ENCODE assay signal across 9 cellular contexts in genomic region chr3:172135766-172136729, GRCh38.
DNase-seq lines count a peak whose midpoint lies in the region; FAIRE-seq and TF ChIP-seq lines count a peak whose summit lies in the region.
"Had no signal": no experiment of that assay in that cellular context is flagged by ENCODE, and none has a peak within 500 bp of the region (broad histone marks: within the 10 kb centered on the region; RNA-seq: fewer than 3 reads in every experiment).

No MANE protein-coding gene starts in this region.

- H3K27ac ChIP-seq in OCI-LY7 (ENCODE audit: low read depth, low read length, poor library complexity, severe bottlenecking) = no peak overlapping the region
- peak overlapping the region; percentile 99 for H3K27ac ChIP-seq in endothelial cell of umbilical vein (ENCODE audit: insufficient read depth, low read depth, low read length)
- peak overlapping the region; percentile 92 for H3K27ac ChIP-seq in osteoblast (ENCODE audit: low read depth, low read length)

- no peaks in the 10 kb centered on the region for H4K20me1 ChIP-seq in OCI-LY7 (ENCODE audit: insufficient read depth, low read length)
- H4K20me1 ChIP-seq in endothelial cell of umbilical vein (replicated peaks; ENCODE audit: control insufficient read depth, extremely low read depth, insufficient read depth, low read length) = no peaks in the 10 kb centered on the region
- peaks cover 3% of the 10 kb centered on the region for H4K20me1 ChIP-seq in osteoblast (ENCODE audit: insufficient read depth, low read length)

- TF ChIP-seq CTCF in Calu3 (IDR thresholded peaks at IDR 0.05; ENCODE audit: unreplicated experiment) (no peak), OCI-LY7 (conservative IDR thresholded peaks at IDR 0.05; ENCODE audit: low read length) (no peak), endothelial cell of umbilical vein (IDR thresholded peaks at IDR 0.05; ENCODE audit: extremely low read depth in 1 of 2, insufficient read depth in 1 of 2, low read depth in 1 of 2, low read length in 2 of 2) (no peak), osteoblast (IDR thresholded peaks at IDR 0.05; ENCODE audit: extremely low read depth, low read depth, low read length) (no peak)

- H3K79me2 ChIP-seq in OCI-LY7 (ENCODE audit: insufficient read depth, low read depth, low read length) = no peaks in the 10 kb centered on the region
- peaks cover 60% of the 10 kb centered on the region for H3K79me2 ChIP-seq in endothelial cell of umbilical vein (ENCODE audit: control insufficient read depth, insufficient read depth, low read length)
- H3K79me2 ChIP-seq in osteoblast (ENCODE audit: insufficient read depth, low read length) = peaks cover 90% of the 10 kb centered on the region

- no peaks in the 10 kb centered on the region for H3K27me3 ChIP-seq in endothelial cell of umbilical vein (ENCODE audit: control insufficient read depth in 2 of 2, insufficient read depth in 2 of 2, low read length in 2 of 2)
- H3K27me3 ChIP-seq in osteoblast (ENCODE audit: insufficient read depth, low read length) = no peaks in the 10 kb centered on the region

- H3K27me3 Mint-ChIP-seq in Calu3 (ENCODE audit: unreplicated experiment) = no peaks in the 10 kb centered on the region

- intact Hi-C loops in Calu3 (cut with micrococcal nuclease; ENCODE audit: unreplicated experiment) (no loop called here), OCI-LY7 (cut with micrococcal nuclease; ENCODE audit: unreplicated experiment) (no loop called here), endothelial cell of umbilical vein (cut with micrococcal nuclease) (loop anchor here (5.0 kb wide), 1 partner anchor 181 kb away; no protein-coding TSS in a partner anchor)

- DNase-seq in Calu3 = no peak
- no peak for DNase-seq in OCI-LY7 (ENCODE audit: low spot score)
- DNase-seq in endothelial cell of umbilical vein (ENCODE audit: low read depth, low spot score) = peak; percentile 45
- DNase-seq in osteoblast (ENCODE audit: insufficient read length, low spot score, missing footprints) = no peak
- DNase-seq in pons (ENCODE audit: low spot score) = no peak
- DNase-seq in NCI-H1694 treated with DMSO at 0.1 percent for 48 hours (lab: John Stamatoyannopoulos, UW) = no peak
- DNase-seq in hepatic stellate cell (ENCODE audit: low spot score) = no peak
- DNase-seq in germinal center (ENCODE audit: low spot score) = no peak
- DNase-seq: aorta had no signal

- no peaks in the 10 kb centered on the region for H3K9me1 ChIP-seq in endothelial cell of umbilical vein (replicated peaks; ENCODE audit: control insufficient read depth, extremely low read depth, insufficient read depth, low read length)

- H3K9me3 Mint-ChIP-seq in Calu3 (ENCODE audit: low read depth, unreplicated experiment) = no peaks in the 10 kb centered on the region

- peak overlapping the region; percentile 27 for H3K4me3 Mint-ChIP-seq in Calu3 (ENCODE audit: low read depth, unreplicated experiment)

- H3K36me3 Mint-ChIP-seq in Calu3 (ENCODE audit: insufficient read depth, unreplicated experiment) = peaks cover 89% of the 10 kb centered on the region

- dilution Hi-C loops in endothelial cell of umbilical vein (cut with MboI; ENCODE audit: extremely low pct_ligation_motif_present, low sequenced_read_pairs) = no loop called here

- BruUV-seq in Calu3 (replicated peaks; lab: Mats Ljungman, UMichigan) = TSS peak; percentile 1
- TSS peak; percentile 15 for BruUV-seq in OCI-LY7 (replicated peaks; lab: Mats Ljungman, UMichigan)
- no TSS peak for BruUV-seq in endothelial cell of umbilical vein (replicated peaks; lab: Mats Ljungman, UMichigan)

- H3K4me1 Mint-ChIP-seq in Calu3 (ENCODE audit: low read depth, unreplicated experiment) = peaks cover 88% of the 10 kb centered on the region

- peak; percentile 49 for FAIRE-seq in endothelial cell of umbilical vein (lab: Jason Lieb, UNC)

- peak; percentile 34 for TF ChIP-seq POLR2A in endothelial cell of umbilical vein (IDR thresholded peaks at IDR 0.05; ENCODE audit: low read depth, low read length)

- H3K36me3 ChIP-seq in OCI-LY7 (ENCODE audit: insufficient read depth, low read length) = no peaks in the 10 kb centered on the region
- peaks cover 4 to 8% of the 10 kb centered on the region in 2 experiments for H3K36me3 ChIP-seq in endothelial cell of umbilical vein (ENCODE audit: control insufficient read depth in 2 of 2, extremely low read depth in 1 of 2, insufficient read depth in 2 of 2, low read length in 2 of 2)
- H3K36me3 ChIP-seq in osteoblast (ENCODE audit: insufficient read depth, low read length) = peaks cover 18% of the 10 kb centered on the region

- H3K9me3 ChIP-seq in OCI-LY7 (ENCODE audit: low read length) = no peaks in the 10 kb centered on the region
- no peaks in the 10 kb centered on the region for H3K9me3 ChIP-seq in endothelial cell of umbilical vein (replicated peaks; ENCODE audit: control insufficient read depth, insufficient read depth, low read length)
- H3K9me3 ChIP-seq in osteoblast (ENCODE audit: low read depth, low read length) = no peaks in the 10 kb centered on the region

- no peak overlapping the region for H3K4me2 ChIP-seq in OCI-LY7 (ENCODE audit: low read length)
- no peak overlapping the region for H3K4me2 ChIP-seq in endothelial cell of umbilical vein (ENCODE audit: insufficient read depth, low read length)
- H3K4me2 ChIP-seq in osteoblast (ENCODE audit: insufficient read depth, low read length) = peak overlapping the region; percentile 31

- CTCF ChIA-PET in Calu3 (lab: Charles Lee) (no interaction called here), OCI-LY7 (lab: Charles Lee; ENCODE audit: unreplicated experiment) (no interaction called here), endothelial cell of umbilical vein (lab: Charles Lee) (no interaction called here)

- H3K27ac Mint-ChIP-seq in Calu3 (ENCODE audit: unreplicated experiment) = peak overlapping the region; percentile 86

- no peak overlapping the region for H3K4me3 ChIP-seq in OCI-LY7 (ENCODE audit: low read depth, low read length, poor library complexity, severe bottlenecking)
- no peak overlapping the region for H3K4me3 ChIP-seq in endothelial cell of umbilical vein (replicated peaks in 1 of 3; ENCODE audit: insufficient read depth in 1 of 3, low read depth in 1 of 3, low read length in 3 of 3)
- H3K4me3 ChIP-seq in osteoblast (ENCODE audit: insufficient read depth, low read length) = no peak overlapping the region

- POLR2A ChIA-PET in OCI-LY7 (lab: Charles Lee) = interaction anchor here (0.7 kb wide), 1 partner anchor 11 kb away, joined by 3 read pairs; no protein-coding TSS in a partner anchor
- POLR2A ChIA-PET in endothelial cell of umbilical vein (lab: Charles Lee) = no interaction called here

- H2AFZ ChIP-seq in OCI-LY7 (ENCODE audit: low read length) = no peak overlapping the region
- no peak overlapping the region for H2AFZ ChIP-seq in endothelial cell of umbilical vein (ENCODE audit: low read depth, low read length)
- H2AFZ ChIP-seq in osteoblast (ENCODE audit: low read length) = no peak overlapping the region

- H3K4me1 ChIP-seq in OCI-LY7 (ENCODE audit: insufficient read depth, low read length, poor library complexity, severe bottlenecking) (peaks cover 26% of the 10 kb centered on the region), endothelial cell of umbilical vein (ENCODE audit: control insufficient read depth, extremely low read depth, insufficient read depth, low read length) (peaks cover 81% of the 10 kb centered on the region), osteoblast (ENCODE audit: insufficient read depth, low read length) (peaks cover 66% of the 10 kb centered on the region)

- no peaks in the 10 kb centered on the region for H3K9me2 ChIP-seq in OCI-LY7 (ENCODE audit: insufficient read depth, low read length)

- peak overlapping the region; percentile 83 for H3K9ac ChIP-seq in endothelial cell of umbilical vein (replicated peaks; ENCODE audit: extremely low read depth, insufficient read depth, low read length)

TF ChIP-seq in endothelial cell of umbilical vein, 7 proteins besides CTCF, POLR2A, EP300 and RAD21:
- TF ChIP-seq JUN (IDR thresholded peaks at IDR 0.05; ENCODE audit: borderline replicate concordance, insufficient read depth, insufficient read length, low read depth) (no peak), MYC (IDR thresholded peaks at IDR 0.05; ENCODE audit: low read depth, low read length) (no peak), EZH2 (IDR thresholded peaks at IDR 0.05; ENCODE audit: borderline replicate concordance, low read depth, low read length, severe bottlenecking) (no peak), MAX (IDR thresholded peaks at IDR 0.05; ENCODE audit: insufficient read depth, insufficient read length) (no peak), FOS (IDR thresholded peaks at IDR 0.05; ENCODE audit: borderline replicate concordance, insufficient read depth, low read length) (no peak), GATA2 (IDR thresholded peaks at IDR 0.05; ENCODE audit: insufficient read depth, insufficient read length, low read depth, low read length) (no peak), POLR2AphosphoS5 (IDR thresholded peaks at IDR 0.05; ENCODE audit: insufficient read depth, low read depth, low read length) (no peak)
TF ChIP-seq in endothelial cell of umbilical vein: peak in this region for 0.
